1 cellular context compared by ENCODE assay signal in genomic region chr2:137964066-137964858, GRCh38.
A peak's percentile ranks its signal among the peaks of the same experiment; 100 is the strongest.
TF ChIP-seq lines count a peak whose summit lies in the region.

HNMT (plus strand) TSS chr2:137964473; CDS start chr2:137964492, 19 bp downstream.

TF ChIP-seq in HepG2, 621 proteins besides CTCF, POLR2A, EP300 and RAD21 (continued from another document and continues in another):
- TF ChIP-seq CSRNP2 (CRISPR knock-in tag; conservative IDR thresholded peaks at IDR 0.05; ENCODE audit: low read depth): no peak
- no peak; the same call in 1 of the 2 replicates for TF ChIP-seq HMGXB3 (CRISPR knock-in tag; IDR thresholded peaks at IDR 0.05; ENCODE audit: borderline replicate concordance)
- peak; percentile 81 for TF ChIP-seq PCBP2 (optimal IDR thresholded peaks at IDR 0.05; ENCODE audit: low read depth, low read length, poor library complexity, severe bottlenecking)
- 0 out of 2 replicates have a peak, but pooled peaks have one; percentile 35 for TF ChIP-seq SMARCE1 (IDR thresholded peaks at IDR 0.05; ENCODE audit: borderline replicate concordance)
- no peak for TF ChIP-seq TFDP2 (CRISPR knock-in tag; IDR thresholded peaks at IDR 0.05)
- TF ChIP-seq GATAD2A (CRISPR knock-in tag; IDR thresholded peaks at IDR 0.05): peak; percentile 98
- no peak for TF ChIP-seq MAFG (CRISPR knock-in tag; IDR thresholded peaks at IDR 0.05)
- TF ChIP-seq ZNF251 (CRISPR knock-in tag; IDR thresholded peaks at IDR 0.05): no peak
- TF ChIP-seq RBAK (CRISPR knock-in tag; IDR thresholded peaks at IDR 0.05): peak; percentile 66; the same call in 1 of the 2 replicates
- no peak; the same call in 1 of the 2 replicates for TF ChIP-seq AKAP8 (CRISPR knock-in tag; IDR thresholded peaks at IDR 0.05)
- peak; percentile 82 for TF ChIP-seq SMARCC2 (IDR thresholded peaks at IDR 0.05)
- TF ChIP-seq ZFP1 (CRISPR knock-in tag; IDR thresholded peaks at IDR 0.05): peak; percentile 96
- TF ChIP-seq ZNF788 (CRISPR knock-in tag; IDR thresholded peaks at IDR 0.05; ENCODE audit: borderline replicate concordance): peak; percentile 90; the same call in 1 of the 2 replicates
- TF ChIP-seq ZNF652 (CRISPR knock-in tag; IDR thresholded peaks at IDR 0.05; ENCODE audit: borderline replicate concordance, low read depth): peak; percentile 80; the same call in 1 of the 2 replicates
- peak; percentile 94 for TF ChIP-seq BCL6 (CRISPR knock-in tag; IDR thresholded peaks at IDR 0.05)
- TF ChIP-seq RBM22 (optimal IDR thresholded peaks at IDR 0.05; ENCODE audit: low read length): peak; percentile 94
- peak; percentile 91 for TF ChIP-seq GFI1 (CRISPR knock-in tag; IDR thresholded peaks at IDR 0.05; ENCODE audit: borderline replicate concordance)
- peak in 1 of 2 experiments; percentile 65; a peak in 2 of 4 replicates for TF ChIP-seq REST (IDR thresholded peaks at IDR 0.05; ENCODE audit: borderline replicate concordance in 1 of 2, low read depth in 1 of 2, low read length in 2 of 2)
- 0 out of 2 replicates have a peak, but pooled peaks have one; percentile 86 for TF ChIP-seq ZNF619 (CRISPR knock-in tag; IDR thresholded peaks at IDR 0.05)
- peak; percentile 36; the same call in 1 of the 2 replicates for TF ChIP-seq HNF1B (CRISPR knock-in tag; IDR thresholded peaks at IDR 0.05)
- TF ChIP-seq ZNF362 (CRISPR knock-in tag; IDR thresholded peaks at IDR 0.05; ENCODE audit: borderline replicate concordance): peak; percentile 99
- TF ChIP-seq MAX (IDR thresholded peaks at IDR 0.05): peak; percentile 71
- TF ChIP-seq ZNF574 (CRISPR knock-in tag; IDR thresholded peaks at IDR 0.05): peak; percentile 87
- peak; percentile 52 for TF ChIP-seq RBM39 (IDR thresholded peaks at IDR 0.05; ENCODE audit: low read depth, low read length, poor library complexity, severe bottlenecking)
- peak; percentile 74 for TF ChIP-seq XRCC5 (optimal IDR thresholded peaks at IDR 0.05; ENCODE audit: low read length)
- TF ChIP-seq ZNF598 (CRISPR knock-in tag; IDR thresholded peaks at IDR 0.05; ENCODE audit: borderline replicate concordance): peak; percentile 76
- peak; percentile 74 for TF ChIP-seq ZMYM4 (CRISPR knock-in tag; IDR thresholded peaks at IDR 0.05)
- peak; percentile 96 for TF ChIP-seq BRF2 (CRISPR knock-in tag; IDR thresholded peaks at IDR 0.05)
- peak; percentile 96 for TF ChIP-seq SAP130 (CRISPR knock-in tag; IDR thresholded peaks at IDR 0.05; ENCODE audit: low read depth)
- TF ChIP-seq LBX2 (CRISPR knock-in tag; IDR thresholded peaks at IDR 0.05; ENCODE audit: borderline replicate concordance): peak; percentile 71; the same call in 1 of the 2 replicates
- TF ChIP-seq ZNF276 (CRISPR knock-in tag; IDR thresholded peaks at IDR 0.05; ENCODE audit: low read depth): 0 out of 2 replicates have a peak, but pooled peaks have one; percentile 4
- TF ChIP-seq GATA4 (IDR thresholded peaks at IDR 0.05; ENCODE audit: borderline replicate concordance, low read depth): peak; percentile 96
- TF ChIP-seq ZNF264 (CRISPR knock-in tag; IDR thresholded peaks at IDR 0.05): peak; percentile 21; the same call in 1 of the 2 replicates
- peak; percentile 70; the same call in 1 of the 2 replicates for TF ChIP-seq SIX4 (CRISPR knock-in tag; IDR thresholded peaks at IDR 0.05)
- TF ChIP-seq ZNF569 (CRISPR knock-in tag; IDR thresholded peaks at IDR 0.05; ENCODE audit: borderline replicate concordance): no peak
